Comparison of ENCODE assay signal across 15 cellular contexts in the genomic region with DNA sequence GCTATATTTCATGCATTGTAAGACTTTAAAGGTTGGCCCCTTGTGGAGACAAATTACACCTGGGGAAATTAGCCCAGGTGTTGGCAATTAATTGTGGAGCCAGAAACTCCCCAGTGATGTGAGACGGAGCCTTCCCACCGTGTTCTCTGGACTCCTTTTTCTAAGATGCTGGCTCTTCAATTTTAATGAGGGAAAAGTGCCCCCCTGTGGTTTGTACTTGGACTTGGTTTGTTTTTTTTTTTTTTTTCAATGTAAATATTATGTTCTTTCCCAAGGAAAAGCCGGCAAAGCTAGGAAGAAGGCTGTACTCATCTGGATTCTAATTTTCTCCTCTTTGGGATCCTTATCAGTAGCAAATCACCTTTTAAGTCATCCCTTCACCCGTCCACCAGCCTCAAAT. TPM values are rescaled to one million over a fixed set of nuclear protein-coding genes. Genes with fewer than 3 reads are reported as not detected.
A peak's percentile ranks its signal among the peaks of the same experiment; 100 is the strongest.
DNase-seq lines count a peak whose midpoint lies in the region; ATAC-seq and TF ChIP-seq lines count a peak whose summit lies in the region.
"Had no signal": no experiment of that assay in that cellular context is flagged by ENCODE, and none has a peak within 500 bp of the region (broad histone marks: within the 10 kb centered on the region; RNA-seq: fewer than 3 reads in every experiment).

No MANE protein-coding gene starts in this region.

- H3K4me3 Mint-ChIP-seq in type B pancreatic cell (no peak overlapping the region), T-helper 17 cell (no peak overlapping the region)
- H3K4me3 Mint-ChIP-seq: activated CD4-positive, alpha-beta T cell treated with anti-CD3 and anti-CD28 coated beads, Interleukin-2, amount 10 ng/mL, durations not matched to agents 24 days and 14 days; memory B cell had no signal

- no TSS peak for BruUV-seq in OCI-LY7 (replicated peaks; lab: Mats Ljungman, UMichigan)

- H3K27ac ChIP-seq in OCI-LY7 (ENCODE audit: low read depth, low read length, poor library complexity, severe bottlenecking), result no peak overlapping the region
- H3K27ac ChIP-seq: psoas muscle, suprapubic skin had no signal

- ATAC-seq in HG03378 (IDR thresholded peaks at IDR 0.05; ENCODE audit: unreplicated experiment) (no peak), T-helper 17 cell (no peak), GM18498 (IDR thresholded peaks at IDR 0.05; ENCODE audit: unreplicated experiment) (no peak)
- ATAC-seq: psoas muscle had no signal

- peaks cover 29% of the 10 kb centered on the region for H3K27me3 Mint-ChIP-seq in type B pancreatic cell
- H3K27me3 Mint-ChIP-seq in T-helper 17 cell, result peaks cover 42% of the 10 kb centered on the region
- H3K27me3 Mint-ChIP-seq: memory B cell had no signal

- H3K4me3 ChIP-seq in OCI-LY7 (ENCODE audit: low read depth, low read length, poor library complexity, severe bottlenecking), result no peak overlapping the region
- no peak overlapping the region for H3K4me3 ChIP-seq in epithelial cell of esophagus (ENCODE audit: low read length)
- H3K4me3 ChIP-seq: psoas muscle, suprapubic skin had no signal

- intact Hi-C loops in OCI-LY7 (cut with micrococcal nuclease; ENCODE audit: unreplicated experiment), result no loop called here

- H3K36me3 ChIP-seq in OCI-LY7 (ENCODE audit: insufficient read depth, low read length), result no peaks in the 10 kb centered on the region
- H3K36me3 ChIP-seq: BE2C, suprapubic skin had no signal

- H3K4me1 ChIP-seq in OCI-LY7 (ENCODE audit: insufficient read depth, low read length, poor library complexity, severe bottlenecking), result no peaks in the 10 kb centered on the region
- H3K4me1 ChIP-seq: BE2C, psoas muscle, suprapubic skin had no signal

- H3K9me3 ChIP-seq in OCI-LY7 (ENCODE audit: low read length), result no peaks in the 10 kb centered on the region
- H3K9me3 ChIP-seq in T-helper 17 cell (ENCODE audit: control insufficient read depth, low read length, poor library complexity, severe bottlenecking), result no peaks in the 10 kb centered on the region
- H3K9me3 ChIP-seq: BE2C, psoas muscle, suprapubic skin had no signal

- CTCF ChIA-PET in OCI-LY7 (lab: Charles Lee; ENCODE audit: unreplicated experiment), result no interaction called here

- no peaks in the 10 kb centered on the region for H4K20me1 ChIP-seq in OCI-LY7 (ENCODE audit: insufficient read depth, low read length)

- H3K79me2 ChIP-seq in OCI-LY7 (ENCODE audit: insufficient read depth, low read depth, low read length), result no peaks in the 10 kb centered on the region

- H3K27ac Mint-ChIP-seq in type B pancreatic cell (no peak overlapping the region), T-helper 17 cell (no peak overlapping the region)
- H3K27ac Mint-ChIP-seq: activated CD4-positive, alpha-beta T cell treated with anti-CD3 and anti-CD28 coated beads, Interleukin-2, amount 10 ng/mL, durations not matched to agents 24 days and 14 days; memory B cell had no signal

- H3K36me3 Mint-ChIP-seq in type B pancreatic cell, result no peaks in the 10 kb centered on the region
- H3K36me3 Mint-ChIP-seq in T-helper 17 cell (ENCODE audit: low read depth), result no peaks in the 10 kb centered on the region
- H3K36me3 Mint-ChIP-seq: IgD-negative memory B cell, memory B cell had no signal

- peaks cover 4% of the 10 kb centered on the region for H3K9me3 Mint-ChIP-seq in type B pancreatic cell
- H3K9me3 Mint-ChIP-seq: memory B cell had no signal

- H3K9me2 ChIP-seq in OCI-LY7 (ENCODE audit: insufficient read depth, low read length), result no peaks in the 10 kb centered on the region

- DNase-seq in NOMO-1 treated with DMSO at 0.1 percent for 48 hours (lab: John Stamatoyannopoulos, UW; ENCODE audit: unreplicated experiment) (peak; percentile 3), NOMO-1 treated with dmso at 0.1 percent for 144 hours (lab: John Stamatoyannopoulos, UW; ENCODE audit: unreplicated experiment) (no peak), OCI-LY7 (ENCODE audit: low spot score) (no peak), epithelial cell of esophagus (ENCODE audit: low read depth) (peak; percentile 23), type B pancreatic cell (ENCODE audit: extremely low spot score, unreplicated experiment) (no peak), T-helper 17 cell (no peak)
- DNase-seq: activated CD4-positive, alpha-beta T cell treated with anti-CD3 and anti-CD28 coated beads, Interleukin-2, amount 10 ng/mL, durations not matched to agents 24 days and 14 days; BE2C; NCI-H446 treated with DMSO at 0.1 percent for 48 hours; psoas muscle had no signal

- H3K4me2 ChIP-seq in OCI-LY7 (ENCODE audit: low read length), result no peak overlapping the region

- POLR2A ChIA-PET in OCI-LY7 (lab: Charles Lee), result no interaction called here

- no peak overlapping the region for H2AFZ ChIP-seq in OCI-LY7 (ENCODE audit: low read length)

- H3K4me1 Mint-ChIP-seq in type B pancreatic cell (ENCODE audit: unreplicated experiment), result peaks cover 11% of the 10 kb centered on the region
- H3K4me1 Mint-ChIP-seq in T-helper 17 cell, result peaks cover 7% of the 10 kb centered on the region
- H3K4me1 Mint-ChIP-seq: IgD-negative memory B cell, memory B cell had no signal

- TF ChIP-seq CTCF in OCI-LY7 (conservative IDR thresholded peaks at IDR 0.05; ENCODE audit: low read length), result 0 out of 2 replicates have a peak, but pooled peaks have one; percentile 19
- peak; percentile 6 for TF ChIP-seq CTCF in epithelial cell of esophagus (IDR thresholded peaks at IDR 0.05; ENCODE audit: insufficient read depth, low read depth, low read length, missing control alignments)
- TF ChIP-seq CTCF in type B pancreatic cell (conservative IDR thresholded peaks at IDR 0.05), result peak; percentile 34

RNA-seq across cellular contexts. Expression of a gene that starts 20.2 kb away (rescaled TPM):
- not detected in 2 replicates for total RNA-seq in OCI-LY7 (2014; rRNA removed; shearing (Covaris generic))
- total RNA-seq in OCI-LY7 (2022), result not detected in 2 replicates
- total RNA-seq in type B pancreatic cell (ENCODE audit: low replicate concordance), result 1.0 and 1.8 TPM in 2 replicates
- total RNA-seq in T-helper 17 cell, result 1 to 10 TPM in 1 of 2 donors, under 1 TPM in 1; 0.72 to 4.1 TPM
- total RNA-seq: activated CD4-positive, alpha-beta T cell treated with anti-CD3 and anti-CD28 coated beads, Interleukin-2, amount 10 ng/mL, durations not matched to agents 24 days and 14 days had no signal

Comparison
In these comparisons a context has a peak if more than half of its experiments do, and no peak if none do; other contexts are left out.
1. DNase-seq: peak in NOMO-1 treated with DMSO at 0.1 percent for 48 hours (single experiment) and epithelial cell of esophagus (single experiment); none in NOMO-1 treated with dmso at 0.1 percent for 144 hours (single experiment), OCI-LY7 (single experiment), type B pancreatic cell (single experiment) and T-helper 17 cell (0 of 3).
2. Peak in every context shown above with its lines, with median percentiles within 50 percentile points of each other: CTCF ChIP-seq.